ENCODE assay signal across 15 cellular contexts in genomic region chr6:106094261-106094963, GRCh38. TPM values are rescaled to one million over a fixed set of nuclear protein-coding genes. Genes with fewer than 3 reads are reported as not detected.
DNase-seq lines count a peak whose midpoint lies in the region; ATAC-seq and TF ChIP-seq lines count a peak whose summit lies in the region.
"Had no signal": no experiment of that assay in that cellular context is flagged by ENCODE, and none has a peak within 500 bp of the region (broad histone marks: within the 10 kb centered on the region; RNA-seq: fewer than 3 reads in every experiment).

No MANE protein-coding gene starts in this region.

- H3K27ac ChIP-seq in left ventricle myocardium inferior (replicated peaks) (peak overlapping the region; percentile 24), epithelial cell of prostate (peak overlapping the region; percentile 97), urinary bladder (ENCODE audit: low read depth) (peak overlapping the region; percentile 32)
- H3K27ac ChIP-seq: parathyroid adenoma, tibial artery had no signal

- DNase-seq in left ventricle myocardium inferior (no peak), cardiac septum (ENCODE audit: low spot score) (no peak), activated B cell treated with CpG ODN at 0.5 μM for 24 hours (no peak), epithelial cell of prostate (ENCODE audit: low read depth, low spot score) (no peak), foreskin melanocyte (no peak)
- no peak for DNase-seq in effector CD8-positive, alpha-beta T cell (lab: John Stamatoyannopoulos, UW)
- no peak for DNase-seq in stimulated activated CD4-positive, alpha-beta T cell treated with anti-CD3 and anti-CD28 coated beads, Interleukin-4, amount 100 ng/mL, for 24 hours
- DNase-seq: DMS53; endodermal cell; NCI-H2171; NK-92 treated with Interleukin-12 subunit alpha and Interleukin-12 subunit beta, amount 100 ng/mL, for 24 hours; SIG-M5; tibial artery had no signal

- H3K27ac Mint-ChIP-seq in activated B cell treated with CpG ODN at 0.5 μM for 24 hours: peak overlapping the region; percentile 74
- H3K27ac Mint-ChIP-seq: endodermal cell had no signal

- no peak for ATAC-seq in activated B cell treated with CpG ODN at 0.5 μM for 24 hours (ENCODE audit: low read depth)

- intact Hi-C loops in left ventricle myocardium inferior (cut with micrococcal nuclease): no loop called here
- intact Hi-C loops in cardiac septum (cut with DNase I): loop anchor here (10.0 kb wide), 1 partner anchor 230 kb away; the partner anchor contains the start of gene ATG5
- intact Hi-C loops in activated B cell treated with CpG ODN at 0.5 μM for 24 hours (cut with micrococcal nuclease): loop anchor here (10.0 kb wide), 2 partner anchors 880 to 1020 kb away; partner anchors contain the start of genes BEND3 and CD24

- peak overlapping the region; percentile 44 for H3K4me3 Mint-ChIP-seq in activated B cell treated with CpG ODN at 0.5 μM for 24 hours
- H3K4me3 Mint-ChIP-seq: endodermal cell had no signal

- 77% methylated on average over 7 of the region's 7 CpGs for WGBS in urinary bladder

- peaks cover 77% of the 10 kb centered on the region for H3K4me1 Mint-ChIP-seq in activated B cell treated with CpG ODN at 0.5 μM for 24 hours

- no peak for TF ChIP-seq CTCF in left ventricle myocardium inferior (IDR thresholded peaks at IDR 0.05; ENCODE audit: borderline replicate concordance)
- TF ChIP-seq CTCF in activated B cell treated with CpG ODN at 0.5 μM for 24 hours (IDR thresholded peaks at IDR 0.05): no peak

- H3K27me3 ChIP-seq in left ventricle myocardium inferior (ENCODE audit: low read depth): peaks cover 84% of the 10 kb centered on the region

- H3K4me3 ChIP-seq in left ventricle myocardium inferior: no peak overlapping the region
- no peak overlapping the region for H3K4me3 ChIP-seq in urinary bladder (ENCODE audit: low read depth, low read length)
- H3K4me3 ChIP-seq: tibial artery had no signal

- no peaks in the 10 kb centered on the region for H3K27me3 Mint-ChIP-seq in activated B cell treated with CpG ODN at 0.5 μM for 24 hours

- no peaks in the 10 kb centered on the region for H3K36me3 ChIP-seq in left ventricle myocardium inferior
- H3K36me3 ChIP-seq in urinary bladder (ENCODE audit: insufficient read depth): no peaks in the 10 kb centered on the region
- H3K36me3 ChIP-seq: tibial artery had no signal

- POLR2A ChIA-PET in activated B cell treated with CpG ODN at 0.5 μM for 24 hours (lab: Charles Lee): interaction anchor here (0.6 to 6.3 kb wide), 3 partner anchors 9 to 103 kb away, joined by 3 to 80 read pairs (median 3); partner anchors contain the start of gene PRDM1

- no peaks in the 10 kb centered on the region for H3K9me3 ChIP-seq in left ventricle myocardium inferior (replicated peaks)
- H3K9me3 ChIP-seq: tibial artery had no signal

- CTCF ChIA-PET in activated B cell treated with CpG ODN at 0.5 μM for 24 hours (lab: Charles Lee): interaction anchor here (0.9 to 3.5 kb wide), 3 partner anchors 8 to 129 kb away, joined by 4 to 25 read pairs (median 8); partner anchors contain the start of gene PRDM1

- H3K4me1 ChIP-seq in left ventricle myocardium inferior (peaks cover 23% of the 10 kb centered on the region), urinary bladder (ENCODE audit: insufficient read depth) (peaks cover 2% of the 10 kb centered on the region)
- H3K4me1 ChIP-seq: parathyroid adenoma, tibial artery had no signal

- peaks cover 10% of the 10 kb centered on the region for H3K36me3 Mint-ChIP-seq in activated B cell treated with CpG ODN at 0.5 μM for 24 hours (ENCODE audit: low read depth)

- H3K9me3 Mint-ChIP-seq in activated B cell treated with CpG ODN at 0.5 μM for 24 hours: no peaks in the 10 kb centered on the region
- H3K9me3 Mint-ChIP-seq: endodermal cell had no signal

RNA-seq across cellular contexts. Expression of gene PRDM1, which starts 8.3 kb away (rescaled TPM):
- 0.85 TPM for total RNA-seq in left ventricle myocardium inferior
- total RNA-seq in cardiac septum: 2.0 TPM
- total RNA-seq in activated B cell treated with CpG ODN at 0.5 μM for 24 hours: 16.3 and 16.4 TPM in 2 replicates
- 5.0 TPM for total RNA-seq in urinary bladder
- 3.7 TPM for polyA plus RNA-seq in urinary bladder

Comparison
In these comparisons a context has a peak if more than half of its experiments do, and no peak if none do; other contexts are left out.
1. H3K27ac ChIP-seq: peak in every context shown above with its lines; median percentile 97 in epithelial cell of prostate; 32 in urinary bladder; 24 in left ventricle myocardium inferior.